Comparison of ENCODE assay signal across 24 cellular contexts in the genomic region with DNA sequence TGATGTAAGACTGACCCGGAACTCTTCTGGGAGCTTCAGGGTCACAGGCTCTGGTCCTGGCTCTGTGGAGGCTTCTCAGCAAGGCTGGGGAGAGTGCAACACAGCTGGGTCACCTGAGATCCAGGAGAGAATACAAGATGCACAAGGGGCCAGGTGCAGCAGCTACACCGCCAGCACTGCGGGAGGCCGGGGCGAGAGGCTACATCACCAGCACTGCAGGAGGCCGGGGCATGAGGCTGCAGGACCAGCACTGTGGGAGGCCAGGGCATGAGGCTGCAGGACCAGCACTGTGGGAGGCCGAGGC.
"Had no signal": no experiment of that assay in that cellular context is flagged by ENCODE, and none has a peak within 500 bp of the region (broad histone marks: within the 10 kb centered on the region; RNA-seq: fewer than 3 reads in every experiment).

No MANE protein-coding gene starts in this region.

- FAIRE-seq: HepG2 had no signal

- DNase-seq: IMR-90, Karpas-422, KG1, MG63, NCI-H1092, NCI-H1105 treated with DMSO at 0.1 percent for 48 hours, NCI-H1417 treated with DMSO at 0.1 percent for 48 hours, NCI-H146, NCI-H1694 treated with DMSO at 0.1 percent for 48 hours, NCI-H1930, NCI-H2081, NCI-H2107, NCI-H2171, NCI-H226, NCI-H446, NCI-H510A, NCI-H524 treated with DMSO at 0.1 percent for 48 hours, NCI-H69, NCI-H774, SIG-M5 had no signal

- H3K9me3 ChIP-seq: MG63, SJSA1 had no signal

- H3K4me3 ChIP-seq: MG63, SJSA1, SK-N-MC had no signal

- H3K27me3 ChIP-seq: MG63, SJSA1 had no signal

- ATAC-seq: HepG2, Panc1 had no signal

- H3K27ac ChIP-seq: SJSA1, SK-N-MC had no signal

- H3K36me3 ChIP-seq: MG63, SJSA1 had no signal
